Comparison of ENCODE assay signal across 8 cellular contexts in the genomic region with DNA sequence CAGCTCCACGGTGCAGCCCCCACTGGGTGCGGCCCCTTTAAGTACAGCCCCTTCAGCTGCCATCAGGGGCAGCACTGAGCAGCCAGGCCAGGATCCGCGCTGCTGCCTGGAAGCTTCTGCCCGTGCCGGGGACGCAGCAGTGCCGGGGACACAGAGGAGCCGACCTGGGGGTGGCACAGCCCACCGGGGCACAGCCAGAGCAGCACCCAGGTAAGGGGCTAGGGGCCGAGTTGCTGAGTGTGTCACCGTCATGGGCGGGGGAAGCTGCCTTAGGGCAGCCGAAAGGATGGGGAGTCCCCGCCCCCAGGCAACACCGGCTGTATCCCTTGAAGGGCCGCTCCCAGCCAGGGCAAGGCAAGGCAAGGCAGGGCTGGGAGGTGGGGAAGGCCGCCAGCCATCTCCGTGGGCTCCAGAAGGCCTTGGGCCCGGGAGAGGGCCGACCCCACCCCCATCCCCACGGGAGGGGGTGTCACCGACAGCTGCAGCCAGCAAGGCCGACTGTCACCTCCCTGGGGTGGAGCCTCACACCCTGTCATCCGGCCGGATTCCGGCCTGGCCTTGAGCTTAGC. TPM values are rescaled to one million over a fixed set of nuclear protein-coding genes. Genes with fewer than 3 reads are reported as not detected.
DNase-seq lines count a peak whose midpoint lies in the region; ATAC-seq and TF ChIP-seq lines count a peak whose summit lies in the region.
"Not testable (repeated sequence)": the region's sequence is repeated elsewhere in the genome, so short reads cannot be mapped to it uniquely, and the experiment has no call there.

Gene AJM1, plus strand, starts transcription at position 99 of the 569 bp plus-strand sequence. CDS start 1,937 bp downstream, outside the sequence.

- peaks cover 24% of the 10 kb centered on the region for H3K4me1 ChIP-seq in smooth muscle cell (ENCODE audit: low read depth)

- H3K27me3 ChIP-seq in smooth muscle cell (ENCODE audit: low read depth) = not testable (repeated sequence)

- not testable (repeated sequence) for H2AFZ ChIP-seq in smooth muscle cell (ENCODE audit: low read depth)

- DNase-seq in AG08395 (ENCODE audit: low spot score) (peak; percentile 74), NCI-H460 (ENCODE audit: extremely low read depth, low read depth) (peak; percentile 73), caudate nucleus (lab: John Stamatoyannopoulos, UW) (peak in 60 of 61 donors; percentile 10 to 93 (median 76)), islet precursor cell (peak; percentile 91), smooth muscle cell (lab: John Stamatoyannopoulos, UW; ENCODE audit: unreplicated experiment) (peak; percentile 57)
- DNase-seq in activated CD4-positive, CD25-positive, alpha-beta regulatory T cell treated with anti-CD3 and anti-CD28 coated beads, Interleukin-2, amount 50 U/mL, for 72 hours = peak; percentile 78

- WGBS in smooth muscle cell (ENCODE audit: low lambda C conversion rate) = 5% methylated on average over 26 of the region's 27 CpGs

- peak; percentile 81 for TF ChIP-seq CTCF in smooth muscle cell (IDR thresholded peaks at IDR 0.05; ENCODE audit: borderline replicate concordance, insufficient read depth, poor library complexity, severe bottlenecking)

- ATAC-seq in GM19025 (IDR thresholded peaks at IDR 0.05; ENCODE audit: low read depth, unreplicated experiment) (peak; percentile 75), HG03280 (IDR thresholded peaks at IDR 0.05; ENCODE audit: unreplicated experiment) (peak; percentile 70)

- H4K20me1 ChIP-seq in smooth muscle cell (ENCODE audit: low read depth) = peaks cover 26% of the 10 kb centered on the region

- not testable (repeated sequence) for H3K9me3 ChIP-seq in smooth muscle cell (replicated peaks; ENCODE audit: low read depth)

- H3K36me3 ChIP-seq in smooth muscle cell (ENCODE audit: low read depth) = not testable (repeated sequence)

- H3K79me2 ChIP-seq in smooth muscle cell (ENCODE audit: low read depth) = not testable (repeated sequence)

- H3K4me3 ChIP-seq in smooth muscle cell = peak within 1 kb of the TSS; percentile 55

- not testable (repeated sequence) for H3K9ac ChIP-seq in smooth muscle cell (ENCODE audit: low read depth)

- H3F3A ChIP-seq in smooth muscle cell (ENCODE audit: low read depth) = not testable (repeated sequence)

- peak within 1 kb of the TSS; percentile 86 for H3K27ac ChIP-seq in caudate nucleus (ENCODE audit: low read depth, low read length)
- not testable (repeated sequence) for H3K27ac ChIP-seq in smooth muscle cell (ENCODE audit: low read depth)

- peak within 1 kb of the TSS; percentile 81 for H3K4me2 ChIP-seq in smooth muscle cell

RNA-seq across cellular contexts. Expression of gene AJM1, which starts in this region (rescaled TPM):
- 2.6 and 2.7 TPM in 2 replicates for total RNA-seq in NCI-H460 (2014; rRNA removed; shearing (Covaris generic))
- 23.7 and 40.1 TPM in 2 replicates for polyA plus RNA-seq in NCI-H460 (2014; cell fraction: nucleus; rRNA removed)
- total RNA-seq in smooth muscle cell = 1.2 and 1.8 TPM in 2 replicates
- 2.9 and 3.7 TPM in 2 replicates for polyA plus RNA-seq in smooth muscle cell
